In the genomic region with DNA sequence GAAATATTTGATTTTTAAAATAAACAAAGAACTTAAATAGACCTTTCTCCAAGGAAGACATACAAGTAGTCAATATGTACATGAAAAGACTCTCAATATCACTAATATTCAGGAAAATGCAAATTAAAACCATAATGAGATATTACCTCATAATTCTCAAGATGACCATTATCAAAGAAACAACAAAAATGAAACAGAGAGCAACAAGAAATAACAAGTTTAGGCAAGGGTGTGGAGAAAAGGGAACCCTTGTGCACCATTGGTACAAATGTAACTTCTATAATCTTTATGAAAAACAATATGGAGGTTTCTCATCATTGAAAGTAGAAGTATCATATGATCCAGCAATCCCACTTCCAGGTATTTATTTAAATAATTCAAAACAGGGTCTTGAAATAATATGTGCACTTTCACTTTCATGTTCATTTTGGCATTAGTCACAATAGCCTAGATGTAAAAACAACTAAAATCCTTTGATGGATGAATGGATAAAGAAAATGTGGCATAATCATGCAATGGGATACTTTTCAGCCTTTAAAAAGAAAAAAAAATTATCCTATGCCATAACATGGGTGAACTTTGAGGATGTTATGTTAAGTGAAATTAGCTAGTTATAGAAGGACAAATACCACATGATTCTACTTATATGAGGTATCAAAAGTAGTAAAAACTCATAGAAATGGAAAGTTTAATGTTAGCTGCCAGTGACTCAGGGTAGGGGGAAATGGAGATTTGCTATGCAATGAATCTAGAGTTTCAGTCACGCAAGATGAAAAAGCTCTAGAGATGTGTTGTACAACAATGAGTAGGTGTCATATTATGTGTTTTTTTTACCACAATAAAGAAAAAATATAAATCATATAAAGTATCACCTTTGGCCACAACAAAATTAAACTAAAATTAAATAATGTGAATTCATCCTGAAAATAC, we compare ENCODE assay signal across 30 cellular contexts.
DNase-seq lines count a peak whose midpoint lies in the region; ATAC-seq lines count a peak whose summit lies in the region.
"Had no signal": no experiment of that assay in that cellular context is flagged by ENCODE, and none has a peak within 500 bp of the region (broad histone marks: within the 10 kb centered on the region; RNA-seq: fewer than 3 reads in every experiment).

No MANE protein-coding gene starts in this region.

- no peak for DNase-seq in activated T-cell treated with anti-CD3 and anti-CD28 coated beads, Interleukin-2, amount 50 U/mL, for 72 hours
- no peak for DNase-seq in activated T-cell treated with anti-CD3 and anti-CD28 coated beads for 4 hours
- peak; percentile 46 for DNase-seq in amniotic epithelial cell (ENCODE audit: low read depth)
- DNase-seq in stimulated activated effector memory CD8-positive, alpha-beta T cell treated with anti-CD3 and anti-CD28 coated beads, Interleukin-12 subunit alpha, Interleukin-12 subunit beta, amount 100 ng/mL, for 72 hours (ENCODE audit: low spot score in 2 of 2) = no peak
- DNase-seq in germinal center (ENCODE audit: low spot score) = no peak
- DNase-seq in activated T-helper 1 cell treated with anti-CD3 and anti-CD28 coated beads, Interleukin-12 subunit alpha, Interleukin-12 subunit beta, Interleukin-2, Interleukin-4 antibody, amounts not matched to agents 30 ng/mL and 10 ng/mL and 1 ng/mL, durations not matched to agents 14 hours and 24 hours and 36 hours (ENCODE audit: low spot score) = no peak
- DNase-seq: ACHN; activated CD4-positive, alpha-beta T cell treated with anti-CD3 and anti-CD28 coated beads, Interleukin-2, amount 10 ng/mL, durations not matched to agents 24 days and 14 days; BE2C; caudate nucleus; CD8-positive, alpha-beta memory T cell; cortex of kidney; DMS 273 treated with DMSO at 0.1 percent for 48 hours; effector memory CD8-positive, alpha-beta T cell; EL; erythroblast; GM23248; left lung; mesenchymal stem cell; NCI-H1105; NCI-H187; NCI-H2171; NCI-H510A; ovary; SJCRH30; T1000; thyroid gland; uterus had no signal

- intact Hi-C loops in activated T-helper 1 cell treated with anti-CD3 and anti-CD28 coated beads, Interleukin-12 subunit alpha, Interleukin-12 subunit beta, Interleukin-2, Interleukin-4 antibody, amounts not matched to agents 30 ng/mL and 10 ng/mL and 1 ng/mL, durations not matched to agents 14 hours and 24 hours and 36 hours (cut with micrococcal nuclease) = no loop called here

- H3K27ac Mint-ChIP-seq in activated T-cell treated with anti-CD3 and anti-CD28 coated beads, Interleukin-2, amount 50 U/mL, for 72 hours = no peak overlapping the region
- no peak overlapping the region for H3K27ac Mint-ChIP-seq in stimulated activated effector memory CD8-positive, alpha-beta T cell treated with anti-CD3 and anti-CD28 coated beads, Interleukin-12 subunit alpha, Interleukin-12 subunit beta, amount 100 ng/mL, for 72 hours
- no peak overlapping the region for H3K27ac Mint-ChIP-seq in activated T-helper 1 cell treated with anti-CD3 and anti-CD28 coated beads, Interleukin-12 subunit alpha, Interleukin-12 subunit beta, Interleukin-2, Interleukin-4 antibody, amounts not matched to agents 30 ng/mL and 10 ng/mL and 1 ng/mL, durations not matched to agents 14 hours and 24 hours and 36 hours
- H3K27ac Mint-ChIP-seq: activated CD4-positive, alpha-beta T cell treated with anti-CD3 and anti-CD28 coated beads, Interleukin-2, amount 10 ng/mL, durations not matched to agents 24 days and 14 days; CD8-positive, alpha-beta memory T cell; effector memory CD8-positive, alpha-beta T cell had no signal

- peak; percentile 72 to 78 for ATAC-seq in activated T-cell treated with anti-CD3 and anti-CD28 coated beads, Interleukin-2, amount 50 U/mL, for 72 hours (replicated peaks in 1 of 2)
- ATAC-seq in HG02610 (IDR thresholded peaks at IDR 0.05; ENCODE audit: unreplicated experiment) (peak; percentile 85), HG03342 (IDR thresholded peaks at IDR 0.05; ENCODE audit: unreplicated experiment) (no peak)
- ATAC-seq in stimulated activated effector memory CD8-positive, alpha-beta T cell treated with anti-CD3 and anti-CD28 coated beads, Interleukin-12 subunit alpha, Interleukin-12 subunit beta, amount 100 ng/mL, for 72 hours = peak; percentile 43
- ATAC-seq: effector memory CD8-positive, alpha-beta T cell; left lung had no signal

- H3K27me3 Mint-ChIP-seq in activated T-cell treated with anti-CD3 and anti-CD28 coated beads, Interleukin-2, amount 50 U/mL, for 72 hours (ENCODE audit: low read depth) = no peaks in the 10 kb centered on the region
- peaks cover 2% of the 10 kb centered on the region for H3K27me3 Mint-ChIP-seq in activated T-helper 1 cell treated with anti-CD3 and anti-CD28 coated beads, Interleukin-12 subunit alpha, Interleukin-12 subunit beta, Interleukin-2, Interleukin-4 antibody, amounts not matched to agents 30 ng/mL and 10 ng/mL and 1 ng/mL, durations not matched to agents 14 hours and 24 hours and 36 hours (ENCODE audit: insufficient read depth)
- H3K27me3 Mint-ChIP-seq: activated CD4-positive, alpha-beta T cell treated with anti-CD3 and anti-CD28 coated beads, Interleukin-2, amount 10 ng/mL, durations not matched to agents 24 days and 14 days; CD8-positive, alpha-beta memory T cell; effector memory CD8-positive, alpha-beta T cell had no signal

- H3K9me3 Mint-ChIP-seq in activated T-cell treated with anti-CD3 and anti-CD28 coated beads, Interleukin-2, amount 50 U/mL, for 72 hours = peaks cover 2 to 4% of the 10 kb centered on the region in 2 donors
- H3K9me3 Mint-ChIP-seq in stimulated activated effector memory CD8-positive, alpha-beta T cell treated with anti-CD3 and anti-CD28 coated beads, Interleukin-12 subunit alpha, Interleukin-12 subunit beta, amount 100 ng/mL, for 72 hours = peaks cover 5% of the 10 kb centered on the region
- H3K9me3 Mint-ChIP-seq in activated T-helper 1 cell treated with anti-CD3 and anti-CD28 coated beads, Interleukin-12 subunit alpha, Interleukin-12 subunit beta, Interleukin-2, Interleukin-4 antibody, amounts not matched to agents 30 ng/mL and 10 ng/mL and 1 ng/mL, durations not matched to agents 14 hours and 24 hours and 36 hours = no peaks in the 10 kb centered on the region
- H3K9me3 Mint-ChIP-seq: activated CD4-positive, alpha-beta T cell treated with anti-CD3 and anti-CD28 coated beads, Interleukin-2, amount 10 ng/mL, durations not matched to agents 24 days and 14 days had no signal

- peak overlapping the region in 1 of 2 donors; percentile 29 for H3K4me3 Mint-ChIP-seq in activated T-cell treated with anti-CD3 and anti-CD28 coated beads, Interleukin-2, amount 50 U/mL, for 72 hours
- H3K4me3 Mint-ChIP-seq in stimulated activated effector memory CD8-positive, alpha-beta T cell treated with anti-CD3 and anti-CD28 coated beads, Interleukin-12 subunit alpha, Interleukin-12 subunit beta, amount 100 ng/mL, for 72 hours = no peak overlapping the region
- H3K4me3 Mint-ChIP-seq in activated T-helper 1 cell treated with anti-CD3 and anti-CD28 coated beads, Interleukin-12 subunit alpha, Interleukin-12 subunit beta, Interleukin-2, Interleukin-4 antibody, amounts not matched to agents 30 ng/mL and 10 ng/mL and 1 ng/mL, durations not matched to agents 14 hours and 24 hours and 36 hours = no peak overlapping the region
- H3K4me3 Mint-ChIP-seq: activated CD4-positive, alpha-beta T cell treated with anti-CD3 and anti-CD28 coated beads, Interleukin-2, amount 10 ng/mL, durations not matched to agents 24 days and 14 days; CD8-positive, alpha-beta memory T cell; effector memory CD8-positive, alpha-beta T cell had no signal

- no peaks in the 10 kb centered on the region for H3K4me1 Mint-ChIP-seq in activated T-cell treated with anti-CD3 and anti-CD28 coated beads, Interleukin-2, amount 50 U/mL, for 72 hours (ENCODE audit: low read depth)
- H3K4me1 Mint-ChIP-seq in stimulated activated effector memory CD8-positive, alpha-beta T cell treated with anti-CD3 and anti-CD28 coated beads, Interleukin-12 subunit alpha, Interleukin-12 subunit beta, amount 100 ng/mL, for 72 hours = no peaks in the 10 kb centered on the region
- no peaks in the 10 kb centered on the region for H3K4me1 Mint-ChIP-seq in activated T-helper 1 cell treated with anti-CD3 and anti-CD28 coated beads, Interleukin-12 subunit alpha, Interleukin-12 subunit beta, Interleukin-2, Interleukin-4 antibody, amounts not matched to agents 30 ng/mL and 10 ng/mL and 1 ng/mL, durations not matched to agents 14 hours and 24 hours and 36 hours (ENCODE audit: low read depth)
- H3K4me1 Mint-ChIP-seq: activated CD4-positive, alpha-beta T cell treated with anti-CD3 and anti-CD28 coated beads, Interleukin-2, amount 10 ng/mL, durations not matched to agents 24 days and 14 days; CD8-positive, alpha-beta memory T cell had no signal

- H3K36me3 Mint-ChIP-seq in activated T-cell treated with anti-CD3 and anti-CD28 coated beads, Interleukin-2, amount 50 U/mL, for 72 hours (ENCODE audit: insufficient read depth in 2 of 2) = peaks cover 0 to 4% of the 10 kb centered on the region in 2 donors
- H3K36me3 Mint-ChIP-seq in stimulated activated effector memory CD8-positive, alpha-beta T cell treated with anti-CD3 and anti-CD28 coated beads, Interleukin-12 subunit alpha, Interleukin-12 subunit beta, amount 100 ng/mL, for 72 hours = no peaks in the 10 kb centered on the region
- H3K36me3 Mint-ChIP-seq in activated T-helper 1 cell treated with anti-CD3 and anti-CD28 coated beads, Interleukin-12 subunit alpha, Interleukin-12 subunit beta, Interleukin-2, Interleukin-4 antibody, amounts not matched to agents 30 ng/mL and 10 ng/mL and 1 ng/mL, durations not matched to agents 14 hours and 24 hours and 36 hours (ENCODE audit: low read depth) = no peaks in the 10 kb centered on the region
- H3K36me3 Mint-ChIP-seq: CD8-positive, alpha-beta memory T cell had no signal
